ENCODE assay signal across 8 cellular contexts in the genomic region with DNA sequence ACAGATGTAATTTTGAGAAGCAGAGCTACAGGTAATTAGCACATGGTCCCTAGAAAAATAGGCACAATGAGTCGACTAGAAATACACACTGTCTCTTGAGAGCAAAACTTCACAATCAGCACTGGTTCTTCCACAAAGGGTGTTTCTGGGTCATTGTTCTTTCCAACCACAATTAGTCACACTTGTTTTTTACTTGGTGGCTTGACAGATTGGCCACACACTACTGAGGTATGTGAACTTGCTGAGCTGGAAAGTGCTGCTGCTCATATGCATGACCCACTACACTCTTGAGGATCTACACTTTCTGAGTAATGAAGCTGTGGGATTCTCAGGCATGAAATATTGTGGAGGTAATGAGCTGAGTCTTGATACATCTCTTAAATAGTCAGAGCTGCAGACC.
A peak's percentile ranks its signal among the peaks of the same experiment; 100 is the strongest.
DNase-seq lines count a peak whose midpoint lies in the region; ATAC-seq lines count a peak whose summit lies in the region.

No MANE protein-coding gene starts in this region.

- no peaks in the 10 kb centered on the region for H3K27me3 Mint-ChIP-seq in activated T-cell treated with anti-CD3 and anti-CD28 coated beads, Interleukin-2, amount 50 U/mL, for 72 hours (ENCODE audit: low read depth)

- no peak overlapping the region for H3K4me3 Mint-ChIP-seq in activated T-cell treated with anti-CD3 and anti-CD28 coated beads, Interleukin-2, amount 50 U/mL, for 72 hours

- peaks cover 2 to 4% of the 10 kb centered on the region in 2 donors for H3K4me1 ChIP-seq in aorta (ENCODE audit: control insufficient read depth in 1 of 2, insufficient read depth in 2 of 2, low read length in 2 of 2)

- H3K9me3 ChIP-seq in aorta (ENCODE audit: control insufficient read depth, low read length): no peaks in the 10 kb centered on the region

- intact Hi-C loops in aorta (cut with DNase I): no loop called here

- peak; percentile 9 to 22 for DNase-seq in activated T-cell treated with anti-CD3 and anti-CD28 coated beads, Interleukin-2, amount 50 U/mL, for 72 hours
- DNase-seq in renal cortical epithelial cell (ENCODE audit: low read depth): peak; percentile 100
- no peak for DNase-seq in retina
- DNase-seq in aorta: no peak
- no peak for DNase-seq in NCI-H82 (lab: John Stamatoyannopoulos, UW)

- H3K9me3 Mint-ChIP-seq in activated T-cell treated with anti-CD3 and anti-CD28 coated beads, Interleukin-2, amount 50 U/mL, for 72 hours: peaks cover 0 to 1% of the 10 kb centered on the region in 2 donors

- no peak overlapping the region for H3K27ac ChIP-seq in aorta (ENCODE audit: low read depth in 1 of 2, low read length in 2 of 2)

- H3K27me3 ChIP-seq in aorta (ENCODE audit: control insufficient read depth in 1 of 2, insufficient read depth in 2 of 2, low read length in 1 of 2): no peaks in the 10 kb centered on the region

- peak; percentile 75 for ATAC-seq in GM18861 (IDR thresholded peaks at IDR 0.05; ENCODE audit: unreplicated experiment)
- ATAC-seq in HG03060 (IDR thresholded peaks at IDR 0.05; ENCODE audit: low read depth, unreplicated experiment): peak; percentile 89
- peak; percentile 96 to 97 for ATAC-seq in activated T-cell treated with anti-CD3 and anti-CD28 coated beads, Interleukin-2, amount 50 U/mL, for 72 hours (replicated peaks in 1 of 2)
- no peak for ATAC-seq in aorta (ENCODE audit: low FRiP score)
- ATAC-seq in HG03571 (IDR thresholded peaks at IDR 0.05; ENCODE audit: unreplicated experiment): no peak

- H3K4me1 Mint-ChIP-seq in activated T-cell treated with anti-CD3 and anti-CD28 coated beads, Interleukin-2, amount 50 U/mL, for 72 hours (ENCODE audit: low read depth): peaks cover 17% of the 10 kb centered on the region

- H3K4me3 ChIP-seq in aorta (ENCODE audit: low read length in 2 of 2): no peak overlapping the region

- no peaks in the 10 kb centered on the region for H3K36me3 Mint-ChIP-seq in activated T-cell treated with anti-CD3 and anti-CD28 coated beads, Interleukin-2, amount 50 U/mL, for 72 hours (ENCODE audit: insufficient read depth in 2 of 2)

- H3K27ac Mint-ChIP-seq in activated T-cell treated with anti-CD3 and anti-CD28 coated beads, Interleukin-2, amount 50 U/mL, for 72 hours: no peak overlapping the region

- WGBS in aorta, 2 donors: 17 to 21% methylated on average over 1 of the region's 1 CpG

- H3K36me3 ChIP-seq in aorta (ENCODE audit: control insufficient read depth in 1 of 2, insufficient read depth in 2 of 2, low read length in 1 of 2): peaks cover 0 to 2% of the 10 kb centered on the region in 2 donors

Comparison
In these comparisons a context has a peak if more than half of its experiments do, and no peak if none do; other contexts are left out.
1. ATAC-seq: peak in GM18861 (single experiment), HG03060 (single experiment) and activated T-cell treated with anti-CD3 and anti-CD28 coated beads, Interleukin-2, amount 50 U/mL, for 72 hours (2 of 2); none in aorta (single experiment) and HG03571 (single experiment).
2. DNase-seq: peak in activated T-cell treated with anti-CD3 and anti-CD28 coated beads, Interleukin-2, amount 50 U/mL, for 72 hours (2 of 2) and renal cortical epithelial cell (single experiment); none in retina (single experiment), aorta (0 of 2) and NCI-H82 (single experiment).